Comparison of ENCODE assay signal across 11 cellular contexts in genomic region chr14:68384335-68384734, GRCh38.
DNase-seq lines count a peak whose midpoint lies in the region; ATAC-seq, FAIRE-seq and TF ChIP-seq lines count a peak whose summit lies in the region.
"Had no signal": no experiment of that assay in that cellular context is flagged by ENCODE, and none has a peak within 500 bp of the region (broad histone marks: within the 10 kb centered on the region; RNA-seq: fewer than 3 reads in every experiment).

No MANE protein-coding gene starts in this region.

- no peak for TF ChIP-seq POLR2A in GM12891 (IDR thresholded peaks at IDR 0.05; ENCODE audit: low read depth, low read length)

- no peak for ATAC-seq in GM19397 (IDR thresholded peaks at IDR 0.05; ENCODE audit: unreplicated experiment)

- peak overlapping the region; percentile 55 for H3K27ac Mint-ChIP-seq in glutamatergic neuron (ENCODE audit: unreplicated experiment)
- no peak overlapping the region for H3K27ac Mint-ChIP-seq in Calu3 (ENCODE audit: unreplicated experiment)

- H3K27me3 Mint-ChIP-seq in glutamatergic neuron (ENCODE audit: unreplicated experiment) (peaks cover under 1% of the 10 kb centered on the region), Calu3 (ENCODE audit: unreplicated experiment) (no peaks in the 10 kb centered on the region)

- H3K4me3 Mint-ChIP-seq in glutamatergic neuron (ENCODE audit: unreplicated experiment) (no peak overlapping the region), Calu3 (ENCODE audit: low read depth, unreplicated experiment) (no peak overlapping the region)

- CTCF ChIA-PET in Calu3 (lab: Charles Lee), result no interaction called here

- DNase-seq in EH (ENCODE audit: low read depth), result peak; percentile 42
- DNase-seq in SHP77 treated with DMSO at 0.1 percent for 48 hours (lab: John Stamatoyannopoulos, UW), result peak; percentile 5
- DNase-seq in glutamatergic neuron, result no peak
- DNase-seq in putamen (ENCODE audit: low spot score), result peak; percentile 59
- DNase-seq in GM12891 (ENCODE audit: insufficient read length, low spot score), result no peak
- DNase-seq in Calu3, result no peak
- DNase-seq in stimulated activated CD4-positive, alpha-beta T cell treated with anti-CD3 and anti-CD28 coated beads, Interleukin-2, amount 100 ng/mL, for 24 hours, result no peak
- DNase-seq: brain microvascular endothelial cell, Karpas-422 had no signal

- no peaks in the 10 kb centered on the region for H3K9me3 Mint-ChIP-seq in glutamatergic neuron (ENCODE audit: unreplicated experiment)
- H3K9me3 Mint-ChIP-seq in Calu3 (ENCODE audit: low read depth, unreplicated experiment), result no peaks in the 10 kb centered on the region

- H3K4me1 Mint-ChIP-seq in glutamatergic neuron (ENCODE audit: low read depth, unreplicated experiment) (peaks cover 39% of the 10 kb centered on the region), Calu3 (ENCODE audit: low read depth, unreplicated experiment) (no peaks in the 10 kb centered on the region)

- H3K36me3 Mint-ChIP-seq in glutamatergic neuron (ENCODE audit: unreplicated experiment) (no peaks in the 10 kb centered on the region), Calu3 (ENCODE audit: insufficient read depth, unreplicated experiment) (no peaks in the 10 kb centered on the region)

- intact Hi-C loops in Calu3 (cut with micrococcal nuclease; ENCODE audit: unreplicated experiment), result no loop called here

- no TSS peak for BruUV-seq in Calu3 (replicated peaks; lab: Mats Ljungman, UMichigan)

- no peak for FAIRE-seq in GM12891 (lab: Jason Lieb, UNC)
- FAIRE-seq: RCC 7860 had no signal

- TF ChIP-seq CTCF in glutamatergic neuron (IDR thresholded peaks at IDR 0.05; ENCODE audit: partially characterized antibody, unreplicated experiment) (no peak), Calu3 (IDR thresholded peaks at IDR 0.05; ENCODE audit: unreplicated experiment) (no peak)

TF ChIP-seq in GM12891, 5 proteins besides CTCF, POLR2A, EP300 and RAD21:
- TF ChIP-seq SPI1 (IDR thresholded peaks at IDR 0.05; ENCODE audit: low read depth, low read length) (no peak), POLR2AphosphoS5 (IDR thresholded peaks at IDR 0.05; ENCODE audit: low read depth, low read length) (no peak), POU2F2 (IDR thresholded peaks at IDR 0.05; ENCODE audit: low read depth, low read length) (no peak), PAX5 (IDR thresholded peaks at IDR 0.05; ENCODE audit: insufficient read depth, low read length, severe bottlenecking) (no peak), TAF1 (IDR thresholded peaks at IDR 0.05; ENCODE audit: low read depth, low read length) (no peak)

Comparison
In these comparisons a context has a peak if more than half of its experiments do, and no peak if none do; other contexts are left out.
1. DNase-seq: peak in EH (single experiment), SHP77 treated with DMSO at 0.1 percent for 48 hours (single experiment) and putamen (single experiment); none in glutamatergic neuron (single experiment), GM12891 (single experiment), Calu3 (single experiment) and stimulated activated CD4-positive, alpha-beta T cell treated with anti-CD3 and anti-CD28 coated beads, Interleukin-2, amount 100 ng/mL, for 24 hours (0 of 2).